Comparison of ENCODE assay signal across 33 cellular contexts in the genomic region with DNA sequence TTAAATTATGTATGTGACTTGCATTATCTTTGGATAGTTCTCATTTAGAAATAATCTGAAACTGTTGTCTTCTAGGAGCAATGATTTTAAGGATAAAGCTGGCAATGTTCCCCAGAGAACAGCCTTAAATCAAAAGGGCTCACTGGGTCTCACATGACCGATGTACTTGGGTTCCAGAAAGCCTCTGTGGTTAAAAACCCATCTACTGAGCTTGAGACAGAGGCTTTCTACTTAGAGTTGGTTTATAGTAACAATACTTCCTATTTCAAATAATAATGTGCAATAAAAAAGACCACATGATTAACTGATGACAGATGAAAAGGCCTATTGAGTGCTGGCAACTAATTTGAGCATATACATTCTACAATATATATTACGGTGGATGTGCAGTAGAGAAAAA.
"Had no signal": no experiment of that assay in that cellular context is flagged by ENCODE, and none has a peak within 500 bp of the region (broad histone marks: within the 10 kb centered on the region; RNA-seq: fewer than 3 reads in every experiment).

No MANE protein-coding gene starts in this region.

- DNase-seq: Karpas-422, Kasumi-1, MG63, MM.1S, MV-4-11, NCI-H1048, NCI-H1092, NCI-H1092 treated with DMSO at 0.1 percent for 48 hours, NCI-H1105, NCI-H1105 treated with DMSO at 0.1 percent for 48 hours, NCI-H1417, NCI-H1417 treated with DMSO at 0.1 percent for 48 hours, NCI-H1436, NCI-H1436 treated with DMSO at 0.1 percent for 48 hours, NCI-H146, NCI-H1694, NCI-H1694 treated with DMSO at 0.1 percent for 48 hours, NCI-H187, NCI-H187 treated with DMSO at 0.1 percent for 48 hours, NCI-H1930, NCI-H2029, NCI-H2029 treated with DMSO at 0.1 percent for 48 hours, NCI-H2081, NCI-H2081 treated with DMSO at 0.1 percent for 48 hours, NCI-H2107, NCI-H2171, NCI-H2171 treated with DMSO at 0.1 percent for 48 hours, NCI-H2227 treated with DMSO at 0.1 percent for 48 hours, NCI-H226, NCI-H345, NCI-H446, NCI-H446 treated with DMSO at 0.1 percent for 48 hours, NCI-H510A had no signal
